Comparison of ENCODE assay signal across 15 cellular contexts in the genomic region with DNA sequence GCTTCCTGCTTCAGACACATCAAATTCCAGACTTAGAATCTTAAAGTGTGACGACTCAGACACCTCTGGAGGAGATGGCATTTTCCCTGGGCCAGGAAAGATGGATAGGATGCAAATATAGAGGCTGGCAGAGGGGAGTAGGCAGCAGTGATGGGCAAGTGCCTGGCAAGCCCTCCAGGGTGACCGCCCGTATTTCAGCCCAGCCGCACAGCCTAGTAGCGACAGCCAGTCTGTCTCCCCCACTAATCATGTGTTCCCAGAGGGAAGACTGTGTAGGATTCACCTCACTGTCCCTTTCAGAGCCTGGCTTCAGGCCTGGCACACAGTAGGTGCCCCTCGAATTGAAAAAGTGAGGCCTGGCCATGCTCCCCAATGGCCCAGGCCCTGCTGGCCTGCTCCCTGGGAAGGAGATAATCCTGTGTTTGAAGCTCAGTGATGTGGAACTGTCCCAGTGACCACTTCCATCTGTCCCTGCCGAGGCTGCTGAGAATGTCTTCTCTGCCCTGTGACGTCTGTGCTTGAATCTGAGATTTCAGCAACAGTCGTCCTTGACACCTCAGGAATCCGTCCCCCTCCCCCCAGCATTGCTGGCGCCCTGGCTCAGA.
"Had no signal": no experiment of that assay in that cellular context is flagged by ENCODE, and none has a peak within 500 bp of the region (broad histone marks: within the 10 kb centered on the region; RNA-seq: fewer than 3 reads in every experiment).

No MANE protein-coding gene starts in this region.

- H3K27ac ChIP-seq: ascending aorta, breast epithelium, esophagus squamous epithelium, spleen, upper lobe of right lung had no signal

- H3K27ac Mint-ChIP-seq: activated naive CD4-positive, alpha-beta T cell treated with anti-CD3 and anti-CD28 coated beads, Interleukin-2, amount 50 U/mL, for 24 hours had no signal

- H3K9me3 Mint-ChIP-seq: activated naive CD4-positive, alpha-beta T cell treated with anti-CD3 and anti-CD28 coated beads, Interleukin-2, amount 50 U/mL, for 24 hours; effector memory CD8-positive, alpha-beta T cell; naive thymus-derived CD4-positive, alpha-beta T cell had no signal

- H3K4me3 Mint-ChIP-seq: activated naive CD4-positive, alpha-beta T cell treated with anti-CD3 and anti-CD28 coated beads, Interleukin-2, amount 50 U/mL, for 24 hours; effector memory CD8-positive, alpha-beta T cell; naive thymus-derived CD4-positive, alpha-beta T cell had no signal

- H3K4me3 ChIP-seq: ascending aorta, breast epithelium, esophagus squamous epithelium, spleen, upper lobe of right lung had no signal

- H3K27me3 Mint-ChIP-seq: activated naive CD4-positive, alpha-beta T cell treated with anti-CD3 and anti-CD28 coated beads, Interleukin-2, amount 50 U/mL, for 24 hours; effector memory CD8-positive, alpha-beta T cell; naive thymus-derived CD4-positive, alpha-beta T cell had no signal

- H3K27me3 ChIP-seq: ascending aorta, breast epithelium, esophagus squamous epithelium, spleen, upper lobe of right lung had no signal

- H3K36me3 ChIP-seq: ascending aorta, breast epithelium, upper lobe of right lung had no signal

- H3K9me3 ChIP-seq: ascending aorta, breast epithelium, esophagus squamous epithelium, spleen, upper lobe of right lung had no signal

- DNase-seq: activated CD4-positive, alpha-beta T cell treated with anti-CD3 and anti-CD28 coated beads, Interleukin-2, amount 50 U/mL, for 4 hours; activated effector memory CD4-positive, alpha-beta T cell treated with Interleukin-2 at 50 U/mL for 16 hours; activated T-cell treated with anti-CD3 and anti-CD28 coated beads, Interleukin-2, amount 50 U/mL, for 1 hour; effector memory CD8-positive, alpha-beta T cell; esophagus squamous epithelium; mesendoderm; naive thymus-derived CD4-positive, alpha-beta T cell; nucleus accumbens; retina; stimulated activated naive CD4-positive, alpha-beta T cell; upper lobe of right lung had no signal
